Comparison of ENCODE assay signal across 16 cellular contexts in the genomic region with DNA sequence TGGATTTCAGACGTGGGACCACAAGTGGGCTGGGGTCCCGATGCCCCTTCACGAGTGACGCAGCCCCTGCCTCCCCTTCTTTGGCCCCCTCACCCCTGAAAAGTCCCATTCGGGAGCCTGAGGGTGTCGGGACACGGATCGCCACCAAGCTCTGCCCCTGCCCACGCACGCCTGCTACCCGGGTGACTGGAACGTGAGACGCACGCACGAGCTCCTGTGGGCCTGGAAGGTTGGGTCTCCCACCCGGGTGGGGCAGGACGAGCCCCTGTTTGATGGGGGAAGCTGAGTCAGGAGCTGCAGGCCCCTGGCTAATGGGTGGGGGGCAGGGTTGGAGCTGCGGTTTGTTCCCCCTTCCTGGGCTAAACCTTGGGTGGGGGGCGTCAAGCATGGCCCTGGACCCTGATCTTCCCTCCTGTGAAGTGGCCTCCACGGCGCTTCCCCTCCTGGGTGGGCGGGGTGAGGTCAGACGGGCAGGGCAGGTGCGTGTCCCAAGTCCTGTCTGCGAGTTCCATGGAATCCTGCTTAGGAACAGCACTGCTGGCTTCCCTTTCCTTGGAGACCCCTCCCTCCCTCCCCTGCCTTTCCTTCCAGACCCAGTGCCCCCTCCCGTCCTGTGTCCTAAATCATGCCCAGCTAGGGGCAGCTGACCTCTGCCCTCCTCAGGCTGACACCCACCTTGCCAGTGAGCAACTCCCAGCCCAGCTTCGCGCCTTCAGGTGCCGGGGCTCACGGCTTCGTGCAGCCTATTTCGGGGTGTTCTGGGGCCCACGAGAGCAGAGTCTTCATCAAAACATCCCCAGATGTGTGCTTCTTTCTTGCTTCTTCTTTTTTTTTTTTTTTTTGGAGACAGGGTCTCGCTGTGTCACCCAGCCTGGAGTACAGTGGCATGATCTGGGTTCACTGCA. TPM values are rescaled to one million over a fixed set of nuclear protein-coding genes. Genes with fewer than 3 reads are reported as not detected.
"Had no signal": no experiment of that assay in that cellular context is flagged by ENCODE, and none has a peak within 500 bp of the region (broad histone marks: within the 10 kb centered on the region; RNA-seq: fewer than 3 reads in every experiment).

No MANE protein-coding gene starts in this region.

- H3K4me3 ChIP-seq: coronary artery, tibial artery had no signal

- H3K27me3 Mint-ChIP-seq: activated naive CD4-positive, alpha-beta T cell treated with anti-CD3 and anti-CD28 coated beads, Interleukin-2, amount 10 ng/mL, durations not matched to agents 7 days and 5 days; central memory CD8-positive, alpha-beta T cell; naive thymus-derived CD8-positive, alpha-beta T cell; T-cell had no signal

- H3K9me3 ChIP-seq: SK-N-SH, tibial artery had no signal

- ATAC-seq: foreskin keratinocyte; naive thymus-derived CD8-positive, alpha-beta T cell; T-cell had no signal

- H3K9me3 Mint-ChIP-seq: activated naive CD4-positive, alpha-beta T cell treated with anti-CD3 and anti-CD28 coated beads, Interleukin-2, amount 10 ng/mL, durations not matched to agents 7 days and 5 days; central memory CD8-positive, alpha-beta T cell; naive thymus-derived CD8-positive, alpha-beta T cell; T-cell had no signal

- H3K27me3 ChIP-seq: foreskin keratinocyte had no signal

- H3K9ac ChIP-seq: SK-N-SH had no signal

- H3K4me1 Mint-ChIP-seq: central memory CD8-positive, alpha-beta T cell had no signal

- DNase-seq: activated CD4-positive, alpha-beta T cell treated with anti-CD3 and anti-CD28 coated beads, Interleukin-2, amount 50 U/mL, for 4 hours; activated CD4-positive, CD25-positive, alpha-beta regulatory T cell treated with anti-CD3 and anti-CD28 coated beads, Interleukin-2, amount 50 U/mL, for 72 hours; activated naive CD4-positive, alpha-beta T cell treated with anti-CD3 and anti-CD28 coated beads, Interleukin-2, amount 10 ng/mL, durations not matched to agents 7 days and 5 days; activated T-cell treated with anti-CD3 and anti-CD28 coated beads, Interleukin-2, amount 50 U/mL, for 1 hour; effector CD4-positive, alpha-beta T cell; foreskin keratinocyte; naive thymus-derived CD8-positive, alpha-beta T cell; stimulated activated CD4-positive, alpha-beta T cell treated with anti-CD3 and anti-CD28 coated beads, Interleukin-4, amount 100 ng/mL, for 24 hours; stimulated activated naive CD4-positive, alpha-beta T cell; T-cell; T-helper 9 cell; tibial artery had no signal

- H3K27ac Mint-ChIP-seq: activated naive CD4-positive, alpha-beta T cell treated with anti-CD3 and anti-CD28 coated beads, Interleukin-2, amount 10 ng/mL, durations not matched to agents 7 days and 5 days; T-cell had no signal

- H3K9me2 ChIP-seq: SK-N-SH had no signal

- H3K4me3 Mint-ChIP-seq: activated naive CD4-positive, alpha-beta T cell treated with anti-CD3 and anti-CD28 coated beads, Interleukin-2, amount 10 ng/mL, durations not matched to agents 7 days and 5 days; central memory CD8-positive, alpha-beta T cell; naive thymus-derived CD8-positive, alpha-beta T cell; T-cell had no signal

- H3K4me2 ChIP-seq: SK-N-SH had no signal

- H3K27ac ChIP-seq: coronary artery, foreskin keratinocyte, tibial artery had no signal

RNA-seq across cellular contexts. Expression of a gene that starts 5.3 kb away (rescaled TPM):
- total RNA-seq: mononuclear cell; naive thymus-derived CD8-positive, alpha-beta T cell had no signal
